ENCODE assay signal across 18 cellular contexts in the genomic region with DNA sequence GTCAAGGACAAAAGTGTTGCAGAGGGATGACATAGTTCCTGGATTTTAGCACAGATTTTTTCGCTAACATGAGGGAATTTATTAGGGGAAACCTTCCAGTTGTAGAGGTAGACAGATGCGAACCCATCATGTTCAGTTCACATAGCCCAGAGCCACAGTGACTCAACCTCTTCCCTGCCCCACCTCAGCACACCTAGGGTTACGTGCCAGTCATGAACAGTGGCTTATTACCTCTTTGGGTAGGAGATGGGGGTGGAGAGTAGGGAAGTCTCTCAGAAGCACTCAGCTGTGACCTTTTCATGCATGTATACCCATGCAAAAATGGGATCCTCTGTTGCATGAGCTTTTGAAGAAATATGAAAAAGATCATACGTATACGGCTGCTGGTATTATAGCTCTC.
DNase-seq lines count a peak whose midpoint lies in the region; ATAC-seq and TF ChIP-seq lines count a peak whose summit lies in the region.
"Had no signal": no experiment of that assay in that cellular context is flagged by ENCODE, and none has a peak within 500 bp of the region (broad histone marks: within the 10 kb centered on the region; RNA-seq: fewer than 3 reads in every experiment).

No MANE protein-coding gene starts in this region.

- TF ChIP-seq CTCF in HEK293 (tag by site-specific recombination; IDR thresholded peaks at IDR 0.05) (no peak), RWPE1 (conservative IDR thresholded peaks at IDR 0.05; ENCODE audit: low read depth) (no peak)

- H3K36me3 ChIP-seq in HEK293 (ENCODE audit: control insufficient read depth in 2 of 2, insufficient read depth in 1 of 2, low read length in 2 of 2), result no peaks in the 10 kb centered on the region

- peaks cover 34% of the 10 kb centered on the region for H3K4me1 ChIP-seq in HEK293 (ENCODE audit: control insufficient read depth, insufficient read depth, low read length)

- DNase-seq in COLO668 (lab: John Stamatoyannopoulos, UW; ENCODE audit: unreplicated experiment) (peak; percentile 73), RWPE1 (ENCODE audit: low spot score) (peak; percentile 74), kidney tubule cell (ENCODE audit: low spot score) (peak; percentile 80), NOMO-1 treated with dmso at 0.1 percent for 144 hours (lab: John Stamatoyannopoulos, UW; ENCODE audit: unreplicated experiment) (no peak), NOMO-1 treated with DMSO at 0.1 percent for 48 hours (lab: John Stamatoyannopoulos, UW; ENCODE audit: unreplicated experiment) (no peak), GOT3 (lab: John Stamatoyannopoulos, UW) (no peak)
- DNase-seq: activated CD4-positive, alpha-beta T cell treated with anti-CD3 and anti-CD28 coated beads for 48 hours; activated CD8-positive, alpha-beta memory T cell treated with anti-CD3 and anti-CD28 coated beads, Interleukin-2, amount 10 ng/mL, durations not matched to agents 7 days and 5 days; activated naive CD8-positive, alpha-beta T cell treated with anti-CD3 and anti-CD28 coated beads, Interleukin-2, amount 10 ng/mL, durations not matched to agents 7 days and 5 days; CD4-positive, alpha-beta T cell; EL; nucleus accumbens; retina; SW 1271 had no signal

- POLR2A ChIA-PET in HEK293 (lab: Yijun Ruan, JAX), result interaction anchor here (1.0 to 1.2 kb wide), 2 partner anchors 24 to 47 kb away, joined by 3 to 4 read pairs; no protein-coding TSS in a partner anchor
- POLR2A ChIA-PET in RWPE1 (lab: Yijun Ruan, JAX; ENCODE audit: low non-redundant PET), result no interaction called here

- no peak for ATAC-seq in HG03039 (IDR thresholded peaks at IDR 0.05; ENCODE audit: unreplicated experiment)
- ATAC-seq: activated CD8-positive, alpha-beta memory T cell treated with anti-CD3 and anti-CD28 coated beads, Interleukin-2, amount 10 ng/mL, durations not matched to agents 7 days and 5 days; activated T-helper 17 cell treated with anti-CD3 and anti-CD28 coated beads, Interleukin-2, amount 50 U/mL, for 72 hours; K562 had no signal

- H3K4me3 ChIP-seq in HEK293 (ENCODE audit: low read depth, low read length), result no peak overlapping the region
- H3K4me3 ChIP-seq: K562 had no signal

- no peaks in the 10 kb centered on the region for H3K9me3 ChIP-seq in HEK293 (ENCODE audit: control insufficient read depth, insufficient read depth, low read depth, low read length)

- H3K27ac ChIP-seq in HEK293 (ENCODE audit: extremely low read depth, low read depth, low read length) (peak overlapping the region; percentile 66), RWPE1 (no peak overlapping the region)

- CTCF ChIA-PET in HEK293 (lab: Yijun Ruan, JAX), result interaction anchor here (0.6 to 1.1 kb wide), 3 partner anchors 44 to 97 kb away, joined by 3 to 7 read pairs (median 3); no protein-coding TSS in a partner anchor
- CTCF ChIA-PET in RWPE1 (lab: Yijun Ruan, JAX), result no interaction called here

TF ChIP-seq in HEK293, 187 proteins besides CTCF, POLR2A, EP300 and RAD21:
- TF ChIP-seq, protein P1, sequence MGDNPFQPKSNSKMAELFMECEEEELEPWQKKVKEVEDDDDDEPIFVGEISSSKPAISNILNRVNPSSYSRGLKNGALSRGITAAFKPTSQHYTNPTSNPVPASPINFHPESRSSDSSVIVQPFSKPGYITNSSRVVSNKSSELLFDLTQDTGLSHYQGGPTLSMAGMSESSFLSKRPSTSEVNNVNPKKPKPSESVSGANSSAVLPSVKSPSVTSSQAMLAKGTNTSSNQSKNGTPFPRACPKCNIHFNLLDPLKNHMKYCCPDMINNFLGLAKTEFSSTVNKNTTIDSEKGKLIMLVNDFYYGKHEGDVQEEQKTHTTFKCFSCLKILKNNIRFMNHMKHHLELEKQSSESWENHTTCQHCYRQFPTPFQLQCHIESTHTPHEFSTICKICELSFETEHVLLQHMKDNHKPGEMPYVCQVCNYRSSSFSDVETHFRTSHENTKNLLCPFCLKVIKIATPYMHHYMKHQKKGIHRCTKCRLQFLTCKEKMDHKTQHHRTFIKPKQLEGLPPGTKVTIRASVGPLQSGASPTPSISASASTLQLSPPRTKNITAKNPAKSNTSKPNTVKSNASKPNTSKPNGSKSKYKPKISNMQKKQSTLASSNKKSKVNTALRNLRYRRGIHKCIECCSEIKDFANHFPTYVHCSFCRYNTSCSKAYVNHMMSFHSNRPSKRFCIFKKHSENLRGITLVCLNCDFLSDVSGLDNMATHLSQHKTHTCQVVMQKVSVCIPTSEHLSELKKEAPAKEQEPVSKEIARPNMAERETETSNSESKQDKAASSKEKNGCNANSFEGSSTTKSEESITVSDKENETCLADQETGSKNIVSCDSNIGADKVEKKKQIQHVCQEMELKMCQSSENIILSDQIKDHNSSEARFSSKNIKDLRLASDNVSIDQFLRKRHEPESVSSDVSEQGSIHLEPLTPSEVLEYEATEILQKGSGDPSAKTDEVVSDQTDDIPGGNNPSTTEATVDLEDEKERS (tag by site-specific recombination; IDR thresholded peaks at IDR 0.05), result no peak
- TF ChIP-seq ZNF16 (tag by site-specific recombination; IDR thresholded peaks at IDR 0.05; ENCODE audit: low read depth), result no peak

Comparison
In these comparisons a context has a peak if more than half of its experiments do, and no peak if none do; other contexts are left out.
1. DNase-seq: peak in COLO668 (single experiment), RWPE1 (single experiment) and kidney tubule cell (single experiment); none in NOMO-1 treated with dmso at 0.1 percent for 144 hours (single experiment), NOMO-1 treated with DMSO at 0.1 percent for 48 hours (single experiment) and GOT3 (single experiment).